Comparison of ENCODE assay signal across 17 cellular contexts in the genomic region with DNA sequence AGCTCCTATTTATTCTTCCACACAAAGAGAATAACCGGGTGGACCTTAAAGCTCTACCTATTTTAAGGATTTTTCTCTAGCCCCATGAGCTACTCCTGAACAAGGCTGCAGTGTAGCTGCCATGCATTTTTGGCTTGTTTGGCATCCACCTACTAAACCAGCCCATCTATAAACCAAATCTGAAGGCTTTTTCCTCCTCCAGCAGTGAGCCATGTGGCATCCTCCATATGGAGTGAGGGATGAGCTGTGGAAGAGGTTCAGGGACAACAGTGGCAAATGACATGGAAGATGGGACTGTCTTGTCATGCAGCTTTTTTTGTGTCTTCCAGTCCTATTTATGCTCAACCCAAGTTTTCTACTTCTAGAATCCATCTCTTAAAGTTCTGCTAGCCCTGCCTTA.
DNase-seq lines count a peak whose midpoint lies in the region; ATAC-seq lines count a peak whose summit lies in the region.
"Had no signal": no experiment of that assay in that cellular context is flagged by ENCODE, and none has a peak within 500 bp of the region (broad histone marks: within the 10 kb centered on the region; RNA-seq: fewer than 3 reads in every experiment).

No MANE protein-coding gene starts in this region.

- no peak for ATAC-seq in GM18868 (IDR thresholded peaks at IDR 0.05; ENCODE audit: unreplicated experiment)
- ATAC-seq: CD8-positive, alpha-beta T cell had no signal

- in situ Hi-C loops in G401 (cut with HindIII; ENCODE audit: low sequenced_read_pairs) = no loop called here

- DNase-seq in G401 (ENCODE audit: low spot score) (peak; percentile 53), middle frontal gyrus (ENCODE audit: extremely low spot score, low spot score) (peak; percentile 5), SIG-M5 (lab: John Stamatoyannopoulos, UW) (no peak), pons (ENCODE audit: low spot score) (no peak)
- DNase-seq: 8988T; ACHN; Caco-2; Calu3; CD4-positive, alpha-beta T cell; CD8-positive, alpha-beta T cell; DMS153; DMS53; DMS79; DND-41; EL; GF-D8 had no signal

Comparison
In these comparisons a context has a peak if more than half of its experiments do, and no peak if none do; other contexts are left out.
1. DNase-seq: peak in G401 (single experiment) and middle frontal gyrus (single experiment); none in SIG-M5 (single experiment) and pons (single experiment).